In the genomic region with DNA sequence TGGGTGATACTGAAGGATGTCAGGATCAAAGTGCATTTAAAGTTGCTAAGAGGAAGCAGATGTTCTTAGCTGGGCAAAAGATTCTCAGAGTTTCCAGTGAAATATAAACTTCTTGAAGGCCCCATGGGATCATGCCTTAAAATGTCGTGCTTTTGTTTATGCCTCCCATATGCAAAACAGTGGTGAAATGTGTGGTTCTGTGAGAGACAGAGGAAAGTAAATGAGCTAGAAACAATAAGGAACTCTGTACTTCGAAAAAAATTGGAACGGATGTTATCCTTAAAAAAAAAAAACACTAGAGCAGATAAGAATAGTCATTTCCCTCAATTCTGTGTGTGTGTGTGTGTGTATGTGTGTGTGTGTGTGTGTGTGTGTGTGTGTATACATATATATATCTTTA, we compare ENCODE assay signal across 11 cellular contexts.
A peak's percentile ranks its signal among the peaks of the same experiment; 100 is the strongest.
DNase-seq lines count a peak whose midpoint lies in the region; ATAC-seq, FAIRE-seq and TF ChIP-seq lines count a peak whose summit lies in the region.
"Had no signal": no experiment of that assay in that cellular context is flagged by ENCODE, and none has a peak within 500 bp of the region (broad histone marks: within the 10 kb centered on the region; RNA-seq: fewer than 3 reads in every experiment).

No MANE protein-coding gene starts in this region.

- peaks cover 4% of the 10 kb centered on the region for H3K4me1 Mint-ChIP-seq in astrocyte (ENCODE audit: low read depth, unreplicated experiment)
- H3K4me1 Mint-ChIP-seq in progenitor cell of endocrine pancreas (ENCODE audit: low read depth): no peaks in the 10 kb centered on the region
- H3K4me1 Mint-ChIP-seq in activated CD4-positive, alpha-beta memory T cell treated with anti-CD3 and anti-CD28 coated beads for 36 hours (ENCODE audit: low read depth): peaks cover 2% of the 10 kb centered on the region

- ATAC-seq in HG03060 (IDR thresholded peaks at IDR 0.05; ENCODE audit: low read depth, unreplicated experiment): peak; percentile 61

- H2BK5ac ChIP-seq in mesenchymal stem cell (ENCODE audit: low read depth, low read length, poor library complexity, severe bottlenecking): no peak overlapping the region

- H3K27ac ChIP-seq in BLaER1 treated with 17β-estradiol and CSF1 and Interleukin-3, amounts not matched to agents 10 nM and 100 nM: peak overlapping the region in 10 of 11 experiments; percentile 5 to 71 (median 47); a peak in 16 of 22 replicates
- H3K27ac ChIP-seq in astrocyte (ENCODE audit: low read depth, low read length) (no peak overlapping the region), mesenchymal stem cell (ENCODE audit: low read length, poor library complexity, severe bottlenecking) (no peak overlapping the region)

- peaks cover 0 to 32% (median 20%) of the 10 kb centered on the region in 11 experiments; a peak in 16 of 22 replicates for H3K9me3 ChIP-seq in BLaER1 treated with 17β-estradiol and CSF1 and Interleukin-3, amounts not matched to agents 10 nM and 100 nM (replicated peaks in 1 of 11)
- no peaks in the 10 kb centered on the region for H3K9me3 ChIP-seq in astrocyte (ENCODE audit: insufficient read depth, low read depth, low read length)
- H3K9me3 ChIP-seq in mesenchymal stem cell (ENCODE audit: control insufficient read depth, low read length): no peaks in the 10 kb centered on the region

- intact Hi-C loops in activated CD4-positive, alpha-beta memory T cell treated with anti-CD3 and anti-CD28 coated beads for 36 hours (cut with micrococcal nuclease): no loop called here

- peaks cover 26 to 86% (median 64%) of the 10 kb centered on the region in 10 experiments for H3K4me1 ChIP-seq in BLaER1 treated with 17β-estradiol and CSF1 and Interleukin-3, amounts not matched to agents 10 nM and 100 nM
- H3K4me1 ChIP-seq in astrocyte (ENCODE audit: insufficient read depth, low read length) (peaks cover 4% of the 10 kb centered on the region), mesenchymal stem cell (ENCODE audit: control insufficient read depth, insufficient read depth, low read depth, low read length) (no peaks in the 10 kb centered on the region)

- FAIRE-seq in astrocyte (lab: Jason Lieb, UNC) (no peak), GM12892 (lab: Jason Lieb, UNC) (no peak)
- FAIRE-seq: kidney had no signal

- H3K27ac Mint-ChIP-seq in astrocyte (ENCODE audit: unreplicated experiment) (no peak overlapping the region), progenitor cell of endocrine pancreas (no peak overlapping the region)
- no peak overlapping the region for H3K27ac Mint-ChIP-seq in activated CD4-positive, alpha-beta memory T cell treated with anti-CD3 and anti-CD28 coated beads for 36 hours

- H2AK5ac ChIP-seq in mesenchymal stem cell (ENCODE audit: low read length, severe bottlenecking): no peak overlapping the region

- H2AFZ ChIP-seq in astrocyte (ENCODE audit: low read depth, low read length) (no peak overlapping the region), mesenchymal stem cell (ENCODE audit: low read depth, low read length) (no peak overlapping the region)

- H3K23ac ChIP-seq in mesenchymal stem cell (ENCODE audit: low read length in 2 of 2): no peak overlapping the region

- H3K27me3 Mint-ChIP-seq in astrocyte (ENCODE audit: low read depth, unreplicated experiment) (no peaks in the 10 kb centered on the region), progenitor cell of endocrine pancreas (no peaks in the 10 kb centered on the region)
- peaks cover 2% of the 10 kb centered on the region for H3K27me3 Mint-ChIP-seq in activated CD4-positive, alpha-beta memory T cell treated with anti-CD3 and anti-CD28 coated beads for 36 hours

- WGBS in mesenchymal stem cell: 0% methylated on average over 1 of the region's 3 CpGs

- no peaks in the 10 kb centered on the region for H3K79me2 ChIP-seq in astrocyte (ENCODE audit: insufficient read depth, low read length)

- peaks cover 0 to 5% (median 0%) of the 10 kb centered on the region in 11 experiments; a peak in 2 of 22 replicates for H3K36me3 ChIP-seq in BLaER1 treated with 17β-estradiol and CSF1 and Interleukin-3, amounts not matched to agents 10 nM and 100 nM
- H3K36me3 ChIP-seq in astrocyte (ENCODE audit: insufficient read depth, low read length): no peaks in the 10 kb centered on the region
- H3K36me3 ChIP-seq in mesenchymal stem cell (ENCODE audit: control insufficient read depth in 1 of 2, insufficient read depth in 2 of 2, low read depth in 1 of 2, low read length in 2 of 2): no peaks in the 10 kb centered on the region

- no peaks in the 10 kb centered on the region for H3K36me3 Mint-ChIP-seq in astrocyte (ENCODE audit: low read depth, unreplicated experiment)
- no peaks in the 10 kb centered on the region for H3K36me3 Mint-ChIP-seq in progenitor cell of endocrine pancreas (ENCODE audit: insufficient read depth)
- no peaks in the 10 kb centered on the region for H3K36me3 Mint-ChIP-seq in activated CD4-positive, alpha-beta memory T cell treated with anti-CD3 and anti-CD28 coated beads for 36 hours

- peak overlapping the region in 6 of 11 experiments; percentile 4 to 59 (median 34); a peak in 8 of 22 replicates for H3K9ac ChIP-seq in BLaER1 treated with 17β-estradiol and CSF1 and Interleukin-3, amounts not matched to agents 10 nM and 100 nM
- H3K9ac ChIP-seq in astrocyte (ENCODE audit: low read length) (no peak overlapping the region), mesenchymal stem cell (ENCODE audit: low read length) (peak overlapping the region; percentile 31)

- H4K8ac ChIP-seq in mesenchymal stem cell (ENCODE audit: low read length): no peak overlapping the region

- no peaks in the 10 kb centered on the region for H3K9me3 Mint-ChIP-seq in astrocyte (ENCODE audit: unreplicated experiment)
- H3K9me3 Mint-ChIP-seq in progenitor cell of endocrine pancreas (ENCODE audit: low read depth): no peaks in the 10 kb centered on the region
- no peaks in the 10 kb centered on the region for H3K9me3 Mint-ChIP-seq in activated CD4-positive, alpha-beta memory T cell treated with anti-CD3 and anti-CD28 coated beads for 36 hours

- CTCF ChIA-PET in activated CD4-positive, alpha-beta memory T cell treated with anti-CD3 and anti-CD28 coated beads for 36 hours (lab: Charles Lee): no interaction called here

- no peak for TF ChIP-seq CTCF in astrocyte (IDR thresholded peaks at IDR 0.05; ENCODE audit: insufficient read depth, low read depth, low read length)
- TF ChIP-seq CTCF in progenitor cell of endocrine pancreas (IDR thresholded peaks at IDR 0.05; ENCODE audit: unreplicated experiment): no peak

- H3K4me2 ChIP-seq in BLaER1 treated with 17β-estradiol and CSF1 and Interleukin-3, amounts not matched to agents 10 nM and 100 nM: peak overlapping the region; percentile 65 to 92 (median 77)
- H3K4me2 ChIP-seq in astrocyte (ENCODE audit: low read length): peak overlapping the region; percentile 24
- H3K4me2 ChIP-seq in mesenchymal stem cell (ENCODE audit: low read length, poor library complexity, severe bottlenecking): no peak overlapping the region

- no peak overlapping the region for H3K14ac ChIP-seq in mesenchymal stem cell (ENCODE audit: low read length in 2 of 2)

- H2BK12ac ChIP-seq in mesenchymal stem cell (ENCODE audit: low read length in 2 of 2): no peak overlapping the region

- peak; percentile 59 for DNase-seq in astrocyte (ENCODE audit: low read depth)
- DNase-seq in mesenchymal stem cell: peak; percentile 90
- DNase-seq in progenitor cell of endocrine pancreas (ENCODE audit: low spot score, unreplicated experiment): no peak
- DNase-seq in activated effector memory CD4-positive, alpha-beta T cell treated with anti-CD3 and anti-CD28 coated beads, Interleukin-2, amount 50 U/mL, for 16 hours: no peak
- DNase-seq in GM12892 (ENCODE audit: insufficient read length): no peak
- no peak for DNase-seq in activated CD4-positive, alpha-beta memory T cell treated with anti-CD3 and anti-CD28 coated beads for 36 hours
- DNase-seq: effector CD8-positive, alpha-beta T cell; kidney; T1000 had no signal

- H4K20me1 ChIP-seq in BLaER1 treated with 17β-estradiol and CSF1 and Interleukin-3, amounts not matched to agents 10 nM and 100 nM: no peaks in the 10 kb centered on the region
- H4K20me1 ChIP-seq in astrocyte (ENCODE audit: insufficient read depth, low read length): no peaks in the 10 kb centered on the region

- no peaks in the 10 kb centered on the region for H3K79me1 ChIP-seq in mesenchymal stem cell (replicated peaks; ENCODE audit: low read length, poor library complexity, severe bottlenecking)

- peak overlapping the region in 3 of 10 experiments; percentile 34 to 40 (median 37); a peak in 2 of 20 replicates for H3K4me3 ChIP-seq in BLaER1 treated with 17β-estradiol and CSF1 and Interleukin-3, amounts not matched to agents 10 nM and 100 nM
- H3K4me3 ChIP-seq in astrocyte (ENCODE audit: insufficient read depth, low read depth, low read length) (no peak overlapping the region), mesenchymal stem cell (ENCODE audit: insufficient read depth in 1 of 2, low read depth in 1 of 2, low read length in 2 of 2) (peak overlapping the region in 1 of 2 experiments; percentile 46)

- H3K4me3 Mint-ChIP-seq in astrocyte (ENCODE audit: unreplicated experiment) (no peak overlapping the region), progenitor cell of endocrine pancreas (ENCODE audit: low read depth) (no peak overlapping the region)
- H3K4me3 Mint-ChIP-seq in activated CD4-positive, alpha-beta memory T cell treated with anti-CD3 and anti-CD28 coated beads for 36 hours: no peak overlapping the region

- H3K18ac ChIP-seq in mesenchymal stem cell (ENCODE audit: low read depth in 1 of 2, low read length in 2 of 2): no peak overlapping the region

- POLR2A ChIA-PET in activated CD4-positive, alpha-beta memory T cell treated with anti-CD3 and anti-CD28 coated beads for 36 hours (lab: Charles Lee): no interaction called here

- no peak overlapping the region for H2BK15ac ChIP-seq in mesenchymal stem cell (ENCODE audit: low read depth, poor library complexity, severe bottlenecking)

- no peak overlapping the region for H2BK120ac ChIP-seq in mesenchymal stem cell (ENCODE audit: low read depth, low read length)

- no peak for TF ChIP-seq POLR2A in GM12892 (IDR thresholded peaks at IDR 0.05; ENCODE audit: low read depth, low read length)

- H3K27me3 ChIP-seq in BLaER1 treated with 17β-estradiol and CSF1 and Interleukin-3, amounts not matched to agents 10 nM and 100 nM: no peaks in the 10 kb centered on the region
- H3K27me3 ChIP-seq in astrocyte (ENCODE audit: insufficient read depth, low read length) (no peaks in the 10 kb centered on the region), mesenchymal stem cell (ENCODE audit: control insufficient read depth in 1 of 2, insufficient read depth in 1 of 2, low read length in 2 of 2) (no peaks in the 10 kb centered on the region)

- H3K4ac ChIP-seq in mesenchymal stem cell (ENCODE audit: low read depth in 1 of 2, low read length in 2 of 2): no peak overlapping the region

- H4K91ac ChIP-seq in mesenchymal stem cell (ENCODE audit: low read length): no peak overlapping the region

Comparison
In these comparisons a context has a peak if more than half of its experiments do, and no peak if none do; other contexts are left out.
1. H3K27ac ChIP-seq: peak in BLaER1 treated with 17β-estradiol and CSF1 and Interleukin-3, amounts not matched to agents 10 nM and 100 nM (10 of 11); none in astrocyte (single experiment) and mesenchymal stem cell (single experiment).
2. DNase-seq: peak in astrocyte (single experiment) and mesenchymal stem cell (single experiment); none in progenitor cell of endocrine pancreas (single experiment), activated effector memory CD4-positive, alpha-beta T cell treated with anti-CD3 and anti-CD28 coated beads, Interleukin-2, amount 50 U/mL, for 16 hours (single experiment), GM12892 (single experiment) and activated CD4-positive, alpha-beta memory T cell treated with anti-CD3 and anti-CD28 coated beads for 36 hours (single experiment).